1 cellular context compared by ENCODE assay signal in the genomic region with DNA sequence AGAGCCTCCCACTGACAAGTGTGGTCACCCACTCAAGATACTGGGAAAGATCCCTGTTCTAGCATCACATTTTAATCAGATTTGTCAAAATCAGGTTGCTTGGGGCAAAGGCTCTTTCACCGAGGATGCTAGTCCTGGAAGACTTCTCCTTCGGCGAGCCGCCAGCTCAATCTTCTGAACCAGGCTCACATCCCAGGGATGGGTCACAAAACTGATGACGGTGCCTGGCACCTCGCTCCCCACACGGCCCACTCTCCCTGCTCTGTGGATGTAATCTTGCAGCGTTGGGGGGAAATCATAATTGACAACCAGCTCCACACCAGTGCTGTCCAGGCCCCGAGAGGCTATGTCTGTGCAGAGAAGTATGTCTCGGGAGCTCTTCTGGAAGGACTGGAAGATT.
TF ChIP-seq lines count a peak whose summit lies in the region.

No MANE protein-coding gene starts in this region.

TF ChIP-seq in K562, 482 proteins besides CTCF, POLR2A, EP300 and RAD21:
- 0 out of 2 replicates have a peak, but pooled peaks have one; percentile 33 for TF ChIP-seq ZBTB1 (CRISPR knock-in tag; IDR thresholded peaks at IDR 0.05; ENCODE audit: borderline replicate concordance, low read depth)
- no peak for TF ChIP-seq ZNF707 (CRISPR knock-in tag; conservative IDR thresholded peaks at IDR 0.05)
TF ChIP-seq in K562: peak in this region for 1.
